In genomic region chr1:193726722-193727121, GRCh38 we compare ENCODE assay signal across 16 cellular contexts.
DNase-seq lines count a peak whose midpoint lies in the region; ATAC-seq and TF ChIP-seq lines count a peak whose summit lies in the region.
"Had no signal": no experiment of that assay in that cellular context is flagged by ENCODE, and none has a peak within 500 bp of the region (broad histone marks: within the 10 kb centered on the region; RNA-seq: fewer than 3 reads in every experiment).

No MANE protein-coding gene starts in this region.

- TF ChIP-seq CTCF in omental fat pad (IDR thresholded peaks at IDR 0.05) = no peak

- peak overlapping the region in 4 of 7 donors; percentile 39 to 66 (median 52) for H3K27ac Mint-ChIP-seq in CD4-positive, alpha-beta memory T cell
- H3K27ac Mint-ChIP-seq in effector memory CD8-positive, alpha-beta T cell = peak overlapping the region; percentile 41 to 70
- peak overlapping the region; percentile 33 for H3K27ac Mint-ChIP-seq in stimulated activated effector memory CD8-positive, alpha-beta T cell treated with anti-CD3 and anti-CD28 coated beads, Interleukin-12 subunit alpha, Interleukin-12 subunit beta, amount 100 ng/mL, for 72 hours
- H3K27ac Mint-ChIP-seq: CD8-positive, alpha-beta T cell had no signal

- H3K4me3 Mint-ChIP-seq in CD4-positive, alpha-beta memory T cell = peak overlapping the region in 2 of 8 donors; percentile 5 to 48
- H3K4me3 Mint-ChIP-seq in effector memory CD8-positive, alpha-beta T cell = peak overlapping the region in 1 of 2 donors; percentile 53
- H3K4me3 Mint-ChIP-seq in stimulated activated effector memory CD8-positive, alpha-beta T cell treated with anti-CD3 and anti-CD28 coated beads, Interleukin-12 subunit alpha, Interleukin-12 subunit beta, amount 100 ng/mL, for 72 hours = no peak overlapping the region
- H3K4me3 Mint-ChIP-seq: CD8-positive, alpha-beta T cell had no signal

- H3K9me3 ChIP-seq in CD4-positive, alpha-beta memory T cell (ENCODE audit: control insufficient read depth in 1 of 2, low read length in 2 of 2) = no peaks in the 10 kb centered on the region
- H3K9me3 ChIP-seq: BE2C, Caco-2 had no signal

- CTCF ChIA-PET in CD4-positive, alpha-beta memory T cell (lab: Charles Lee; ENCODE audit: partially characterized antibody) = interaction anchor here (0.6 to 1.2 kb wide), 2 partner anchors 15 to 160 kb away, joined by 3 read pairs; no protein-coding TSS in a partner anchor

- intact Hi-C loops in CD4-positive, alpha-beta memory T cell (cut with micrococcal nuclease) = no loop called here

- no peaks in the 10 kb centered on the region for H3K27me3 ChIP-seq in CD4-positive, alpha-beta memory T cell (ENCODE audit: insufficient read depth, low read length)
- H3K27me3 ChIP-seq: BE2C had no signal

- H3K4me1 Mint-ChIP-seq in CD4-positive, alpha-beta memory T cell = peaks cover 0 to 15% (median 7%) of the 10 kb centered on the region in 4 donors
- H3K4me1 Mint-ChIP-seq in effector memory CD8-positive, alpha-beta T cell (ENCODE audit: low read depth in 2 of 2) = peaks cover 11 to 14% of the 10 kb centered on the region in 2 donors
- H3K4me1 Mint-ChIP-seq in stimulated activated effector memory CD8-positive, alpha-beta T cell treated with anti-CD3 and anti-CD28 coated beads, Interleukin-12 subunit alpha, Interleukin-12 subunit beta, amount 100 ng/mL, for 72 hours = peaks cover 11% of the 10 kb centered on the region

- H3K27me3 Mint-ChIP-seq in CD4-positive, alpha-beta memory T cell = no peaks in the 10 kb centered on the region
- H3K27me3 Mint-ChIP-seq in effector memory CD8-positive, alpha-beta T cell = no peaks in the 10 kb centered on the region

- H3K4me3 ChIP-seq in CD4-positive, alpha-beta memory T cell (ENCODE audit: low read length in 2 of 2) = no peak overlapping the region
- H3K4me3 ChIP-seq: GM23248 had no signal

- H3K9me3 Mint-ChIP-seq in CD4-positive, alpha-beta memory T cell = peaks cover 0 to 3% (median 0%) of the 10 kb centered on the region in 8 donors
- no peaks in the 10 kb centered on the region for H3K9me3 Mint-ChIP-seq in effector memory CD8-positive, alpha-beta T cell
- H3K9me3 Mint-ChIP-seq in stimulated activated effector memory CD8-positive, alpha-beta T cell treated with anti-CD3 and anti-CD28 coated beads, Interleukin-12 subunit alpha, Interleukin-12 subunit beta, amount 100 ng/mL, for 72 hours = no peaks in the 10 kb centered on the region
- H3K9me3 Mint-ChIP-seq: CD8-positive, alpha-beta T cell had no signal

- POLR2A ChIA-PET in CD4-positive, alpha-beta memory T cell (lab: Charles Lee; ENCODE audit: partially characterized antibody) = interaction anchor here (0.6 to 1.1 kb wide), 2 partner anchors 134 to 528 kb away, joined by 3 to 4 read pairs; no protein-coding TSS in a partner anchor

- peaks cover 0 to 3% of the 10 kb centered on the region in 2 donors for H3K36me3 Mint-ChIP-seq in CD4-positive, alpha-beta memory T cell
- H3K36me3 Mint-ChIP-seq in effector memory CD8-positive, alpha-beta T cell (ENCODE audit: insufficient read depth) = no peaks in the 10 kb centered on the region
- H3K36me3 Mint-ChIP-seq in stimulated activated effector memory CD8-positive, alpha-beta T cell treated with anti-CD3 and anti-CD28 coated beads, Interleukin-12 subunit alpha, Interleukin-12 subunit beta, amount 100 ng/mL, for 72 hours = no peaks in the 10 kb centered on the region
- H3K36me3 Mint-ChIP-seq: CD8-positive, alpha-beta T cell had no signal

- H3K27ac ChIP-seq in CD4-positive, alpha-beta memory T cell (ENCODE audit: low read depth, low read length) = no peak overlapping the region
- H3K27ac ChIP-seq: C4-2B, GM23248 had no signal

- H3K36me3 ChIP-seq in CD4-positive, alpha-beta memory T cell (ENCODE audit: insufficient read depth, low read length) = no peaks in the 10 kb centered on the region
- H3K36me3 ChIP-seq: BE2C had no signal

- no peak for DNase-seq in CD4-positive, alpha-beta memory T cell
- DNase-seq in NCI-H460 (ENCODE audit: extremely low read depth, low read depth) (peak; percentile 87), AML-193 (lab: John Stamatoyannopoulos, UW) (no peak), omental fat pad (ENCODE audit: low spot score) (no peak), putamen (ENCODE audit: low spot score) (no peak)
- DNase-seq in effector memory CD8-positive, alpha-beta T cell = no peak
- no peak for DNase-seq in stimulated activated effector memory CD8-positive, alpha-beta T cell treated with anti-CD3 and anti-CD28 coated beads, Interleukin-12 subunit alpha, Interleukin-12 subunit beta, amount 100 ng/mL, for 72 hours (ENCODE audit: low spot score in 2 of 2)
- DNase-seq: 8988T; ACHN; BE2C; Caco-2; CD8-positive, alpha-beta T cell; DMS 273 treated with DMSO at 0.1 percent for 48 hours; GM23248 had no signal

- no peaks in the 10 kb centered on the region for H3K4me1 ChIP-seq in CD4-positive, alpha-beta memory T cell (ENCODE audit: insufficient read depth, low read length)
- H3K4me1 ChIP-seq: BE2C, Caco-2 had no signal

- ATAC-seq in effector memory CD8-positive, alpha-beta T cell (replicated peaks) = no peak
- no peak for ATAC-seq in stimulated activated effector memory CD8-positive, alpha-beta T cell treated with anti-CD3 and anti-CD28 coated beads, Interleukin-12 subunit alpha, Interleukin-12 subunit beta, amount 100 ng/mL, for 72 hours
- no peak for ATAC-seq in omental fat pad (ENCODE audit: low FRiP score)
- ATAC-seq: CD8-positive, alpha-beta T cell; HepG2 had no signal
